In genomic region chr4:17670423-17670822, GRCh38 we compare ENCODE assay signal across 1 cellular context.
A peak's percentile ranks its signal among the peaks of the same experiment; 100 is the strongest.
TF ChIP-seq lines count a peak whose summit lies in the region.

No MANE protein-coding gene starts in this region.

TF ChIP-seq in K562, 482 proteins besides CTCF, POLR2A, EP300 and RAD21 (continued from another document and continues in another):
- TF ChIP-seq KLF6 (CRISPR knock-in tag; IDR thresholded peaks at IDR 0.05; ENCODE audit: borderline replicate concordance), result no peak
- TF ChIP-seq PRPF4 (IDR thresholded peaks at IDR 0.05; ENCODE audit: insufficient read depth, low read depth, low read length, poor library complexity, severe bottlenecking), result no peak
- TF ChIP-seq ZNF217 (CRISPR knock-in tag; IDR thresholded peaks at IDR 0.05), result no peak
- no peak for TF ChIP-seq TRIM25 (IDR thresholded peaks at IDR 0.05; ENCODE audit: borderline replicate concordance)
- no peak for TF ChIP-seq BRD9 (IDR thresholded peaks at IDR 0.05; ENCODE audit: low read depth, partially characterized antibody)
- no peak for TF ChIP-seq NR4A1 (CRISPR knock-in tag; IDR thresholded peaks at IDR 0.05)
- no peak for TF ChIP-seq NR4A1 (tag; IDR thresholded peaks at IDR 0.05)
- no peak for TF ChIP-seq ZNF140 (CRISPR knock-in tag; IDR thresholded peaks at IDR 0.05)
- no peak for TF ChIP-seq ILK (tag; IDR thresholded peaks at IDR 0.05; ENCODE audit: borderline replicate concordance, low read depth)
- no peak for TF ChIP-seq KAT7 (CRISPR knock-in tag; IDR thresholded peaks at IDR 0.05; ENCODE audit: borderline replicate concordance)
- TF ChIP-seq ZKSCAN1 (IDR thresholded peaks at IDR 0.05; ENCODE audit: low read depth, low read length), result 0 out of 2 replicates have a peak, but pooled peaks have one; percentile 31
- no peak for TF ChIP-seq ZBTB5 (IDR thresholded peaks at IDR 0.05)
- no peak for TF ChIP-seq XRCC3 (IDR thresholded peaks at IDR 0.05)
- TF ChIP-seq CEBPZ (IDR thresholded peaks at IDR 0.05; ENCODE audit: borderline replicate concordance, low read depth, low read length), result no peak
- no peak for TF ChIP-seq CEBPG (CRISPR knock-in tag; IDR thresholded peaks at IDR 0.05)
- no peak for TF ChIP-seq CEBPG (tag; conservative IDR thresholded peaks at IDR 0.05 in 1 of 2, IDR thresholded peaks at IDR 0.05 in 1 of 2)
- no peak for TF ChIP-seq PRDM10 (IDR thresholded peaks at IDR 0.05; ENCODE audit: partially characterized antibody)
- no peak for TF ChIP-seq NFE2L1 (tag; IDR thresholded peaks at IDR 0.05; ENCODE audit: borderline replicate concordance, low read depth)
- TF ChIP-seq GTF2E2 (tag; IDR thresholded peaks at IDR 0.05), result no peak
- no peak for TF ChIP-seq DNMT1 (IDR thresholded peaks at IDR 0.05)
- TF ChIP-seq E2F4 (CRISPR knock-in tag; IDR thresholded peaks at IDR 0.05; ENCODE audit: low read depth), result no peak
- TF ChIP-seq MBD1 (CRISPR knock-in tag; IDR thresholded peaks at IDR 0.05), result no peak
- TF ChIP-seq SMARCA4 (IDR thresholded peaks at IDR 0.05), result peak; percentile 97
- TF ChIP-seq KLF16 (IDR thresholded peaks at IDR 0.05), result peak; percentile 87
- 0 out of 4 replicates have a peak, but pooled peaks of 1 of the 2 experiments have one; percentile 10 for TF ChIP-seq TEAD1 (CRISPR knock-in tag; IDR thresholded peaks at IDR 0.05)
- no peak for TF ChIP-seq IRF1 (CRISPR knock-in tag; IDR thresholded peaks at IDR 0.05; ENCODE audit: borderline replicate concordance)
- TF ChIP-seq ETV1 (tag; conservative IDR thresholded peaks at IDR 0.05; ENCODE audit: low read depth), result 0 out of 2 replicates have a peak, but pooled peaks have one; percentile 21
- no peak for TF ChIP-seq ZNF3 (CRISPR knock-in tag; IDR thresholded peaks at IDR 0.05)
- TF ChIP-seq CCAR2 (IDR thresholded peaks at IDR 0.05; ENCODE audit: low read depth, low read length), result no peak
- no peak for TF ChIP-seq ZNF253 (CRISPR knock-in tag; conservative IDR thresholded peaks at IDR 0.05)
- peak in 1 of 3 experiments; percentile 79 for TF ChIP-seq YY1 (IDR thresholded peaks at IDR 0.05; ENCODE audit: borderline replicate concordance in 1 of 3, control insufficient read depth in 1 of 3, extremely low read depth in 1 of 3, insufficient read depth in 3 of 3, insufficient read length in 1 of 3, insufficient replicate concordance in 2 of 3, low read depth in 1 of 3, low read length in 2 of 3)
- TF ChIP-seq HDAC6 (IDR thresholded peaks at IDR 0.05; ENCODE audit: low read depth, low read length), result no peak
- TF ChIP-seq HDAC8 (tag; IDR thresholded peaks at IDR 0.05), result no peak
- no peak for TF ChIP-seq RBBP5 (IDR thresholded peaks at IDR 0.05; ENCODE audit: borderline replicate concordance, insufficient read depth, low read length, poor library complexity, severe bottlenecking)
- peak; percentile 97 for TF ChIP-seq DPF2 (IDR thresholded peaks at IDR 0.05)
- TF ChIP-seq FOXP1 (CRISPR knock-in tag; IDR thresholded peaks at IDR 0.05), result no peak
- TF ChIP-seq ZSCAN32 (CRISPR knock-in tag; IDR thresholded peaks at IDR 0.05), result no peak
- TF ChIP-seq HIVEP1 (CRISPR knock-in tag; IDR thresholded peaks at IDR 0.05), result no peak
- TF ChIP-seq STAT6 (CRISPR knock-in tag; IDR thresholded peaks at IDR 0.05), result no peak
- no peak for TF ChIP-seq ATF2 (CRISPR knock-in tag; IDR thresholded peaks at IDR 0.05)
- no peak for TF ChIP-seq CREB3 (tag; conservative IDR thresholded peaks at IDR 0.05; ENCODE audit: low read depth)
